ENCODE assay signal across 14 cellular contexts in the genomic region with DNA sequence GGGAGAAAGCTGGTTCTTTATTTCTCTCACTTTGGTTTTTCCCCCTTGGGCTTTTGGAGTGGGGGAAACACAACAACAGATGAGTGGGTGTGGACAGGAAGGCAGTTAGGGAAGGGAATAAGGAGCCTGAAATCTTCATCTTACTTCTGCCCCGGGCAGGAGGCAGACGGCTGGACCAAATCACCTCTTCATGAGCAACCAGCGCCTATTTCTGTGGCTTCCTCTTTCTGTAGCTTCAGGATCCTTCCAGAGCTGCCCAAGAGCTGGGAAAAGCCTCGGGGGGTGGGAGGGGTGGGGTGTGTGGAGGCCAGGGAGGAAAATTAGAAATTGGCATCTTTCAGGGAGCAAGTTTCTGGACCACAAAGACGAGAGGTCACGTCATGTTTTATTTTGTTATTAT.
"Had no signal": no experiment of that assay in that cellular context is flagged by ENCODE, and none has a peak within 500 bp of the region (broad histone marks: within the 10 kb centered on the region; RNA-seq: fewer than 3 reads in every experiment).

No MANE protein-coding gene starts in this region.

- DNase-seq: activated CD4-positive, alpha-beta T cell treated with anti-CD3 and anti-CD28 coated beads, Interleukin-2, amount 10 ng/mL, durations not matched to agents 7 days and 5 days; activated CD4-positive, CD25-positive, alpha-beta regulatory T cell; activated naive CD4-positive, alpha-beta T cell treated with anti-CD3 and anti-CD28 coated beads, Interleukin-2, amount 50 U/mL, for 16 hours; central memory CD4-positive, alpha-beta T cell; endodermal cell; erythroblast; hippocampal formation; midbrain; occipital lobe; sigmoid colon; stimulated activated CD4-positive, alpha-beta T cell treated with anti-CD3 and anti-CD28 coated beads, Interleukin-12 subunit alpha, Interleukin-12 subunit beta, amount 100 ng/mL, for 4 hours; stimulated activated CD4-positive, alpha-beta T cell treated with anti-CD3 and anti-CD28 coated beads, Interleukin-2, amount 100 ng/mL, for 48 hours; stimulated activated naive CD8-positive, alpha-beta T cell treated with anti-CD3 and anti-CD28 coated beads, Interleukin-15, Interleukin-2, amounts not matched to agents 100 U/mL and 50 U/mL, for 24 hours; upper lobe of right lung had no signal

- H3K9me3 ChIP-seq: sigmoid colon, upper lobe of right lung had no signal

- H3K36me3 ChIP-seq: sigmoid colon, upper lobe of right lung had no signal

- H3K4me3 ChIP-seq: sigmoid colon, upper lobe of right lung had no signal

- H3K27ac ChIP-seq: sigmoid colon, upper lobe of right lung had no signal

- ATAC-seq: stimulated activated naive CD8-positive, alpha-beta T cell treated with anti-CD3 and anti-CD28 coated beads, Interleukin-15, Interleukin-2, amounts not matched to agents 100 U/mL and 50 U/mL, for 24 hours; upper lobe of right lung had no signal

- H3K4me1 ChIP-seq: upper lobe of right lung had no signal
